In the genomic region with DNA sequence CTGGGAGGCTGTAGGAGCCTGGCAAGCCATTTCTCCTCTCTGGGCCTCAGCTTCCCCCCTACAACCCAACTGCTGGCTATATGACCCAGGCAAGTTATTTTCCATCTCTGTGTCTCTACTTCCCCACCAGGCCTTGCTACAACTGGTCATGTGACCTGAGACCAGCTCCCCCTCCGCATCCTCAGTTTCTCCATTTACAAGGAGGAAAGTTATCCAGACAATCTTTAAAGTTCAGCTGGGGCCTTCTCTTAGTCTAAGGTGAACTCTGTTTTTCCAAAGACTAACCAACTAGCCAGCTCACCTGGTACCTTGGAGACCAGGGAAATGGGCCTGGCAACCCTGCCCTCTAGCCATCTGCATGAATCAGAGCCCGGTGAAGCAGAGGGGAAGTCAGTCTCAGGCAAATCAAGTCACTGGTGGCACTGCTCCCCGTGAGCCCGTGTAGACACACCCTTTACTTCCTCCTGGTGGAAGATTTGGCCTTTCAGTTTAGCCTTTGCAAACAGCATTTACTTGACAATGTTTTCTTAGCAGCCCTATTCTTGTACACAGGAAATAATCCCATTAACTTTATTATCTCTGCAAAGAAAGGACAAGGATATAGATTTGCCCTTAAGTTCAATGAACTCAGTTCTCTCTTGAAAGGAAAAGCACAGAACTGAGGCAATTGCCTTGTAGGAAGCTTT, we compare ENCODE assay signal across 2 cellular contexts.
TF ChIP-seq lines count a peak whose summit lies in the region.

No MANE protein-coding gene starts in this region.

TF ChIP-seq in IMR-90, 13 proteins besides CTCF, POLR2A, EP300 and RAD21:
- no peak for TF ChIP-seq FOS (IDR thresholded peaks at IDR 0.05; ENCODE audit: low read depth, low read length)
- no peak for TF ChIP-seq CHD1 (IDR thresholded peaks at IDR 0.05; ENCODE audit: low read depth, low read length)
- no peak for TF ChIP-seq MAZ (IDR thresholded peaks at IDR 0.05; ENCODE audit: borderline replicate concordance, low read depth, low read length)
- TF ChIP-seq MXI1 (IDR thresholded peaks at IDR 0.05; ENCODE audit: borderline replicate concordance, low read depth, low read length), result no peak
- no peak for TF ChIP-seq BHLHE40 (IDR thresholded peaks at IDR 0.05; ENCODE audit: low read depth, low read length)
- no peak for TF ChIP-seq RFX5 (IDR thresholded peaks at IDR 0.05; ENCODE audit: low read depth, low read length)
- TF ChIP-seq RCOR1 (IDR thresholded peaks at IDR 0.05; ENCODE audit: insufficient replicate concordance, low read length), result no peak
- TF ChIP-seq CEBPB (IDR thresholded peaks at IDR 0.05; ENCODE audit: low read depth, low read length), result no peak
- no peak for TF ChIP-seq MAFK (IDR thresholded peaks at IDR 0.05; ENCODE audit: low read depth, low read length)
- no peak for TF ChIP-seq NFE2L2 (IDR thresholded peaks at IDR 0.05; ENCODE audit: low read depth, low read length)
- no peak for TF ChIP-seq USF2 (IDR thresholded peaks at IDR 0.05; ENCODE audit: low read depth, low read length)
- TF ChIP-seq, protein P1, sequence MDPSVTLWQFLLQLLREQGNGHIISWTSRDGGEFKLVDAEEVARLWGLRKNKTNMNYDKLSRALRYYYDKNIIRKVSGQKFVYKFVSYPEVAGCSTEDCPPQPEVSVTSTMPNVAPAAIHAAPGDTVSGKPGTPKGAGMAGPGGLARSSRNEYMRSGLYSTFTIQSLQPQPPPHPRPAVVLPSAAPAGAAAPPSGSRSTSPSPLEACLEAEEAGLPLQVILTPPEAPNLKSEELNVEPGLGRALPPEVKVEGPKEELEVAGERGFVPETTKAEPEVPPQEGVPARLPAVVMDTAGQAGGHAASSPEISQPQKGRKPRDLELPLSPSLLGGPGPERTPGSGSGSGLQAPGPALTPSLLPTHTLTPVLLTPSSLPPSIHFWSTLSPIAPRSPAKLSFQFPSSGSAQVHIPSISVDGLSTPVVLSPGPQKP (IDR thresholded peaks at IDR 0.05; ENCODE audit: borderline replicate concordance, low read depth, low read length), result no peak
- TF ChIP-seq SMC3 (IDR thresholded peaks at IDR 0.05; ENCODE audit: low read depth, low read length), result no peak

TF ChIP-seq in liver, 16 proteins besides CTCF, POLR2A, EP300 and RAD21:
- peak; percentile 67 to 85 for TF ChIP-seq RXRA (IDR thresholded peaks at IDR 0.05)
- TF ChIP-seq SP1 (IDR thresholded peaks at IDR 0.05), result peak; percentile 48
- TF ChIP-seq NR2F2 (IDR thresholded peaks at IDR 0.05), result peak; percentile 56
- TF ChIP-seq YY1 (IDR thresholded peaks at IDR 0.05), result no peak
